ENCODE assay signal across 8 cellular contexts in the genomic region with DNA sequence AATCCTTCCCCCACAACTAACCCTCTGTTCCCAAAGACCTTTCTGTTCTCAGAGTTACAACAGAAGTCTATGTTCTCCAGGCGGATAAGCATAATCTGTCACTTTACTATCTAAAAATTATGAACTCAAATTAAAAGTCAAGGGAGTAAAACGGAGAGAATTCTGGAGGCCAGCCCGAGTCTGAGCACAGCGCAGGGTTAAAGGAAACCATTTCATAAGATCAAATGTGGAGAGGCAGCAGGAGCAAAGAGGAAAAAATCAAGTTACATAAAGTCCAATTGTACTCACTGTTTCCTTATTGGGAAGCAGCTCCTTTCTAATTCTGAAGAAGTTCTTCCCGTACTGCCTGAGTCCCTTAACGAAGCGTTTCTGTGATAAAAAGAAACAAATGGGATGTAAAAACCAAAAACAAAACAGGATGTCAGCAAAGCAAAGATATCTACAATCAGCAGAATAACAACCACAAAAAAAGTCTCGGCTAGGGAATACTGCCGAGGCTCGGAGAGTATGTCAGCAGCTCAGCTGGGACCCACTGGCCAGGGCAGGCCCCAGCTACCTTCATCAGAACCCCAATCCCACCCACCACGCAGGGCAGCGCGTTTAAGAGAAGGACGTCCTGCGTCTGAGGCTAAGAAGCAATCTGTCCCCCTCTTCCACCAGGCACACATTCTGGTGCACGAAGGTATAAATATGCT.
DNase-seq lines count a peak whose midpoint lies in the region; ATAC-seq and TF ChIP-seq lines count a peak whose summit lies in the region.

No MANE protein-coding gene starts in this region.

- TF ChIP-seq CTCF in liver (IDR thresholded peaks at IDR 0.05; ENCODE audit: low read depth, low read length, missing input control) (no peak), upper lobe of left lung (IDR thresholded peaks at IDR 0.05) (no peak), omental fat pad (IDR thresholded peaks at IDR 0.05) (no peak)

- under 1% methylated on average over 16 of the region's 16 CpGs for WGBS in liver
- 3 to 4% methylated on average over 16 of the region's 16 CpGs for WGBS in upper lobe of left lung, 2 donors

- H3K4me3 ChIP-seq in liver (ENCODE audit: low read depth in 1 of 3, low read length in 3 of 3) (peak overlapping the region; percentile 68 to 98 (median 95)), upper lobe of left lung (peak overlapping the region; percentile 66 to 90 (median 80))

- H3K27me3 ChIP-seq in liver (ENCODE audit: control insufficient read depth in 4 of 4, insufficient read depth in 4 of 4, low read length in 3 of 4) (no peaks in the 10 kb centered on the region), upper lobe of left lung (no peaks in the 10 kb centered on the region)

- TF ChIP-seq POLR2A in upper lobe of left lung (IDR thresholded peaks at IDR 0.05): peak in 1 of 4 donors; percentile 34

- H3K27ac ChIP-seq in liver (ENCODE audit: low read depth in 1 of 2, low read length in 2 of 2) (peak overlapping the region; percentile 94 to 96), upper lobe of left lung (peak overlapping the region; percentile 95 to 99 (median 97))

- DNase-seq in AG20443 (ENCODE audit: low spot score) (peak; percentile 36), LHCN-M2 (ENCODE audit: low read depth) (peak; percentile 43), cerebellum (ENCODE audit: low spot score) (peak; percentile 23), upper lobe of left lung (no peak), omental fat pad (ENCODE audit: low spot score) (no peak), mucosa of gallbladder (ENCODE audit: low spot score) (no peak)

- peak in 1 of 2 donors; percentile 28 for TF ChIP-seq RAD21 in liver (IDR thresholded peaks at IDR 0.05)

- no peaks in the 10 kb centered on the region for H3K36me3 ChIP-seq in liver (ENCODE audit: control insufficient read depth in 4 of 4, insufficient read depth in 3 of 4, low read depth in 1 of 4, low read length in 3 of 4)
- H3K36me3 ChIP-seq in upper lobe of left lung: peaks cover 0 to 17% (median 3%) of the 10 kb centered on the region in 4 donors

- H3K4me1 ChIP-seq in liver (ENCODE audit: control insufficient read depth in 4 of 4, insufficient read depth in 4 of 4, low read length in 3 of 4) (peaks cover 10 to 58% (median 47%) of the 10 kb centered on the region in 4 donors), upper lobe of left lung (peaks cover 64 to 78% (median 71%) of the 10 kb centered on the region in 4 donors)

- ATAC-seq in upper lobe of left lung (ENCODE audit: low FRiP score in 2 of 2) (peak in 1 of 2 donors; percentile 24), GM19023 (IDR thresholded peaks at IDR 0.05; ENCODE audit: unreplicated experiment) (no peak), omental fat pad (ENCODE audit: low FRiP score) (no peak)

- peak overlapping the region; percentile 94 to 99 for H3K9ac ChIP-seq in liver (ENCODE audit: low read depth in 1 of 2, low read length in 2 of 2)

- H3K9me3 ChIP-seq in liver (ENCODE audit: control insufficient read depth in 4 of 4, low read length in 3 of 4) (no peaks in the 10 kb centered on the region), upper lobe of left lung (no peaks in the 10 kb centered on the region)

- no peak for TF ChIP-seq EP300 in upper lobe of left lung (IDR thresholded peaks at IDR 0.05)

TF ChIP-seq in liver, 16 proteins besides CTCF, POLR2A, EP300 and RAD21:
- TF ChIP-seq YY1 (IDR thresholded peaks at IDR 0.05): peak; percentile 35
- TF ChIP-seq HNF4A (conservative IDR thresholded peaks at IDR 0.05): peak in 1 of 2 donors; percentile 8
- peak in 1 of 2 donors; percentile 12 for TF ChIP-seq RXRA (IDR thresholded peaks at IDR 0.05)
- TF ChIP-seq NR2F2 (IDR thresholded peaks at IDR 0.05): peak; percentile 67
- TF ChIP-seq, protein P1, sequence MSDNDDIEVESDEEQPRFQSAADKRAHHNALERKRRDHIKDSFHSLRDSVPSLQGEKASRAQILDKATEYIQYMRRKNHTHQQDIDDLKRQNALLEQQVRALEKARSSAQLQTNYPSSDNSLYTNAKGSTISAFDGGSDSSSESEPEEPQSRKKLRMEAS (IDR thresholded peaks at IDR 0.05): no peak
- TF ChIP-seq TAF1 (conservative IDR thresholded peaks at IDR 0.05): peak; percentile 24
- TF ChIP-seq ZBTB33 (IDR thresholded peaks at IDR 0.05): no peak

Comparison
In these comparisons a context has a peak if more than half of its experiments do, and no peak if none do; other contexts are left out.
1. DNase-seq: peak in AG20443 (single experiment), LHCN-M2 (single experiment) and cerebellum (single experiment); none in upper lobe of left lung (0 of 2), omental fat pad (single experiment) and mucosa of gallbladder (single experiment).